In the genomic region with DNA sequence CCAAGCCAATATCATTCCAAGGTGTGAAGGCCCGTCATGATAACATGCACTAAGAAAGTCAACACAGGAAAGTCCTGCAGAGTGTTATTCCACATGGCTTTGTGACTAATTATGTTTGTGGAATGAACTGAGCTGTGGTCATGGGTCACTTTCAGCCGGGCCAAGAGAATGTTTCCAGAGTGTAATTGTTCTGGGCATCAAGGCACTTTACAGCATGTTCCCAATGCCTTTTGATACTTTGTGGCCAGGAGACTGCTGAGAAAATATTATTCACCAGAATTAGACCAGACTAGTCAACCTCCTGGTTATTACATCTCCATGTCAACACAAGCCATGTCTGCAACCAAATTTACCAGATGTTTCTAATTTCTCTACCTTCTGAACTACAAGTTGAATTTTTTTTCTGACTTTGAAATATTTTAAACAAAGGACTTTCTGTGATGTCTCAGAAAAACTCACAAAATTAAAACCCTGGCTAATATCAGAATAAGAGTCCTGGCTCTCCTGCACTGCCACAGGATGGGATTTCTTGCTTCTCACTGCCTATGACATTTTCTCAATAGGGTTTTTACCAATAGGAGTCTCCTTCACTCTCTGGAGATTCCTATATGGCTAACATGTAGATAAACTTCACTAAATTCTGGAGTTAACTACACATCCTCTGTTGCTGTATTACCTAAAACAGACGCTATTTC, we compare ENCODE assay signal across 13 cellular contexts.
A peak's percentile ranks its signal among the peaks of the same experiment; 100 is the strongest.
DNase-seq lines count a peak whose midpoint lies in the region; ATAC-seq and TF ChIP-seq lines count a peak whose summit lies in the region.
"Had no signal": no experiment of that assay in that cellular context is flagged by ENCODE, and none has a peak within 500 bp of the region (broad histone marks: within the 10 kb centered on the region; RNA-seq: fewer than 3 reads in every experiment).

No MANE protein-coding gene starts in this region.

- DNase-seq in A172 (ENCODE audit: low spot score) (peak; percentile 65), RPMI7951 (ENCODE audit: low read depth) (peak; percentile 94), fibroblast of pulmonary artery (ENCODE audit: low read depth) (peak; percentile 80), nephron progenitor cell (no peak), H9 (no peak), BE2C (no peak)
- no peak for DNase-seq in effector CD8-positive, alpha-beta T cell (lab: John Stamatoyannopoulos, UW)
- DNase-seq: NCI-H1048; stimulated activated CD4-positive, alpha-beta T cell treated with anti-CD3 and anti-CD28 coated beads, Interleukin-2, amount 100 ng/mL, for 48 hours had no signal

- H3K23ac ChIP-seq in H9 (ENCODE audit: insufficient read length, low read depth, low read length), result no peak overlapping the region

- H2AK5ac ChIP-seq in H9 (ENCODE audit: insufficient read length, low read length), result no peak overlapping the region

- peaks cover 29% of the 10 kb centered on the region for H3K9me3 Mint-ChIP-seq in nephron progenitor cell
- peaks cover 4 to 7% of the 10 kb centered on the region in 2 experiments; a peak in 2 of 5 replicates for H3K9me3 Mint-ChIP-seq in H9

- H3K79me1 ChIP-seq in H9 (ENCODE audit: insufficient read depth, low read depth, low read length, poor library complexity, severe bottlenecking), result no peaks in the 10 kb centered on the region

- H3K27me3 ChIP-seq in H9 (ENCODE audit: insufficient read depth, low read length) (no peaks in the 10 kb centered on the region), BE2C (no peaks in the 10 kb centered on the region)
- H3K27me3 ChIP-seq: BLaER1 had no signal

- H3K23me2 ChIP-seq in H9 (ENCODE audit: insufficient read length, low read depth, low read length, poor library complexity, severe bottlenecking), result no peaks in the 10 kb centered on the region

- H3K27ac Mint-ChIP-seq in nephron progenitor cell (peak overlapping the region; percentile 81), H9 (no peak overlapping the region)

- TF ChIP-seq CTCF in fibroblast of pulmonary artery (IDR thresholded peaks at IDR 0.05; ENCODE audit: low read length, missing control alignments) (no peak), nephron progenitor cell (IDR thresholded peaks at IDR 0.05) (no peak), H9 (conservative IDR thresholded peaks at IDR 0.05) (no peak), BE2C (IDR thresholded peaks at IDR 0.05; ENCODE audit: low read depth, low read length) (no peak)

- no peaks in the 10 kb centered on the region for H3K27me3 Mint-ChIP-seq in nephron progenitor cell (ENCODE audit: low read depth, poor library complexity)
- H3K27me3 Mint-ChIP-seq in H9 (ENCODE audit: low read depth), result no peaks in the 10 kb centered on the region

- H4K20me1 ChIP-seq in H9 (ENCODE audit: control insufficient read depth, insufficient read depth, insufficient read length), result no peaks in the 10 kb centered on the region
- H4K20me1 ChIP-seq: BLaER1 had no signal

- no peak overlapping the region for H2BK5ac ChIP-seq in H9 (ENCODE audit: insufficient read length, low read length)

- no peaks in the 10 kb centered on the region for H3K36me3 ChIP-seq in BE2C
- H3K36me3 ChIP-seq: BLaER1 had no signal

- H3K4ac ChIP-seq in H9 (ENCODE audit: low read depth, low read length), result no peak overlapping the region

- no peak overlapping the region for H2BK20ac ChIP-seq in H9 (ENCODE audit: low read depth, low read length, poor library complexity, severe bottlenecking)

- no peak overlapping the region for H2BK15ac ChIP-seq in H9 (ENCODE audit: low read depth, low read length)

- no peak for ATAC-seq in GM21529 (IDR thresholded peaks at IDR 0.05; ENCODE audit: unreplicated experiment)
- ATAC-seq: left colon had no signal

- WGBS in H9 (ENCODE audit: extremely low coverage, insufficient read length, low lambda C conversion rate), result no CpG with 5 or more reads among the region's 3 CpGs

- H3K9ac ChIP-seq in H9 (ENCODE audit: extremely low read depth, insufficient read length, low read length), result no peak overlapping the region
- H3K9ac ChIP-seq: BLaER1 had no signal

- H3K9me3 ChIP-seq in H9 (ENCODE audit: control insufficient read depth, low read depth, low read length) (no peaks in the 10 kb centered on the region), BE2C (no peaks in the 10 kb centered on the region)
- H3K9me3 ChIP-seq: BLaER1 had no signal

- H4K5ac ChIP-seq in H9 (ENCODE audit: insufficient read length, low read depth, low read length), result no peak overlapping the region

- H2BK120ac ChIP-seq in H9 (ENCODE audit: low read depth, low read length, poor library complexity, severe bottlenecking), result no peak overlapping the region

- H3K36me3 Mint-ChIP-seq in nephron progenitor cell (ENCODE audit: low read depth) (no peaks in the 10 kb centered on the region), H9 (ENCODE audit: insufficient read depth in 1 of 3, low read depth in 3 of 3) (peaks cover 0 to 4% (median 0%) of the 10 kb centered on the region in 3 experiments; a peak in 3 of 7 replicates)

- H3K4me3 ChIP-seq in fibroblast of pulmonary artery (replicated peaks; ENCODE audit: low read depth, low read length), result no peak overlapping the region
- H3K4me3 ChIP-seq in BE2C (ENCODE audit: low read depth, low read length), result no peak overlapping the region
- H3K4me3 ChIP-seq: BLaER1 had no signal

- no peak overlapping the region for H3K4me2 ChIP-seq in H9 (ENCODE audit: insufficient read depth, insufficient read length, low read length)
- H3K4me2 ChIP-seq: BLaER1 had no signal

- no peak overlapping the region for H3K4me3 Mint-ChIP-seq in nephron progenitor cell
- no peak overlapping the region for H3K4me3 Mint-ChIP-seq in H9

- H3K79me2 ChIP-seq in H9 (ENCODE audit: insufficient read depth, low read length), result no peaks in the 10 kb centered on the region

- no peak overlapping the region for H4K91ac ChIP-seq in H9 (ENCODE audit: insufficient read length, low read depth, low read length)

- H3K27ac ChIP-seq in H9 (ENCODE audit: insufficient read length, low read depth, low read length), result no peak overlapping the region
- H3K27ac ChIP-seq: BLaER1, RWPE1 had no signal

- H4K8ac ChIP-seq in H9 (replicated peaks; ENCODE audit: insufficient read length, low read depth, low read length), result no peak overlapping the region

- H2AFZ ChIP-seq in H9 (ENCODE audit: low read length), result no peak overlapping the region

- no peak overlapping the region for H3K14ac ChIP-seq in H9 (ENCODE audit: insufficient read depth, low read length)

- no peak overlapping the region for H3K18ac ChIP-seq in H9 (ENCODE audit: insufficient read length, low read depth, low read length)

- H3K4me1 ChIP-seq in H9 (ENCODE audit: insufficient read depth, low read length) (no peaks in the 10 kb centered on the region), BE2C (no peaks in the 10 kb centered on the region; the same call in 1 of the 2 replicates)
- H3K4me1 ChIP-seq: BLaER1 had no signal

- H3K4me1 Mint-ChIP-seq in nephron progenitor cell, result no peaks in the 10 kb centered on the region
- peaks cover 2% of the 10 kb centered on the region in 2 experiments; a peak in 3 of 4 replicates for H3K4me1 Mint-ChIP-seq in H9

- no peak overlapping the region for H3K56ac ChIP-seq in H9 (ENCODE audit: insufficient read length, low read depth, low read length)

- no peak overlapping the region for H3T11ph ChIP-seq in H9 (ENCODE audit: low read length)

- H2BK12ac ChIP-seq in H9 (ENCODE audit: insufficient read length, low read depth, low read length), result no peak overlapping the region

Comparison
In these comparisons a context has a peak if more than half of its experiments do, and no peak if none do; other contexts are left out.
1. DNase-seq: peak in A172 (single experiment), RPMI7951 (single experiment) and fibroblast of pulmonary artery (single experiment); none in nephron progenitor cell (single experiment), effector CD8-positive, alpha-beta T cell (single experiment), H9 (single experiment) and BE2C (single experiment).